ENCODE assay signal across 30 cellular contexts in genomic region chr10:269440-270074, GRCh38.
"Had no signal": no experiment of that assay in that cellular context is flagged by ENCODE, and none has a peak within 500 bp of the region (broad histone marks: within the 10 kb centered on the region; RNA-seq: fewer than 3 reads in every experiment).

No MANE protein-coding gene starts in this region.

- H3K4me3 Mint-ChIP-seq: dendritic cell treated with granulocyte-macrophage colony-stimulating factor and Interleukin-4, amounts not matched to agents 40 ng/mL and 50 ng/mL, for 4 days; immature natural killer cell; memory B cell; mesothelial cell of epicardium; naive thymus-derived CD4-positive, alpha-beta T cell; stimulated activated effector memory CD8-positive, alpha-beta T cell treated with anti-CD3 and anti-CD28 coated beads, Interleukin-12 subunit alpha, Interleukin-12 subunit beta, amount 100 ng/mL, for 72 hours had no signal

- FAIRE-seq: colon, endothelial cell of umbilical vein, keratinocyte had no signal

- H3K9me3 ChIP-seq: esophagus muscularis mucosa, gastroesophageal sphincter, heart right ventricle, right atrium auricular region, stomach, thyroid gland, vagina had no signal

- H3K9me3 Mint-ChIP-seq: dendritic cell treated with granulocyte-macrophage colony-stimulating factor and Interleukin-4, amounts not matched to agents 40 ng/mL and 50 ng/mL, for 4 days; immature natural killer cell; memory B cell; naive thymus-derived CD4-positive, alpha-beta T cell; stimulated activated effector memory CD8-positive, alpha-beta T cell treated with anti-CD3 and anti-CD28 coated beads, Interleukin-12 subunit alpha, Interleukin-12 subunit beta, amount 100 ng/mL, for 72 hours had no signal

- H3K9ac ChIP-seq: parathyroid adenoma had no signal

- H2AFZ ChIP-seq: parathyroid adenoma had no signal

- H3K4me1 Mint-ChIP-seq: immature natural killer cell, mesothelial cell of epicardium had no signal

- H3K27ac ChIP-seq: esophagus muscularis mucosa, foreskin keratinocyte, gastroesophageal sphincter, heart right ventricle, parathyroid adenoma, right atrium auricular region, stomach, thyroid gland, vagina had no signal

- H3K27ac Mint-ChIP-seq: dendritic cell treated with granulocyte-macrophage colony-stimulating factor and Interleukin-4, amounts not matched to agents 40 ng/mL and 50 ng/mL, for 4 days; immature natural killer cell; memory B cell; mesothelial cell of epicardium; naive thymus-derived CD4-positive, alpha-beta T cell; progenitor cell of endocrine pancreas; stimulated activated effector memory CD8-positive, alpha-beta T cell treated with anti-CD3 and anti-CD28 coated beads, Interleukin-12 subunit alpha, Interleukin-12 subunit beta, amount 100 ng/mL, for 72 hours had no signal

- H3K4me1 ChIP-seq: esophagus muscularis mucosa, foreskin keratinocyte, gastroesophageal sphincter, heart right ventricle, parathyroid adenoma, right atrium auricular region, stomach, thyroid gland, vagina had no signal

- H3K79me2 ChIP-seq: parathyroid adenoma had no signal

- H3K27me3 ChIP-seq: esophagus muscularis mucosa, gastroesophageal sphincter, heart right ventricle, right atrium auricular region, stomach, thyroid gland, vagina had no signal

- H3K27me3 Mint-ChIP-seq: memory B cell, progenitor cell of endocrine pancreas had no signal

- ATAC-seq: foreskin keratinocyte; gastroesophageal sphincter; heart right ventricle; left lobe of liver; naive thymus-derived CD4-positive, alpha-beta T cell; sciatic nerve; stimulated activated effector memory CD8-positive, alpha-beta T cell treated with anti-CD3 and anti-CD28 coated beads, Interleukin-12 subunit alpha, Interleukin-12 subunit beta, amount 100 ng/mL, for 72 hours had no signal

- H3K36me3 Mint-ChIP-seq: immature natural killer cell; memory B cell; mesothelial cell of epicardium; naive thymus-derived CD4-positive, alpha-beta T cell had no signal

- H3K36me3 ChIP-seq: heart right ventricle, right atrium auricular region, thyroid gland, vagina had no signal

- DNase-seq: effector CD8-positive, alpha-beta T cell; foreskin keratinocyte; heart right ventricle; hippocampal formation; immature natural killer cell; naive thymus-derived CD4-positive, alpha-beta T cell; stimulated activated CD4-positive, alpha-beta T cell treated with anti-CD3 and anti-CD28 coated beads, Interleukin-12 subunit alpha, Interleukin-12 subunit beta, amount 100 ng/mL, for 4 hours; stimulated activated CD4-positive, alpha-beta T cell treated with anti-CD3 and anti-CD28 coated beads, Interleukin-2, amount 100 ng/mL, for 24 hours; stimulated activated CD4-positive, alpha-beta T cell treated with anti-CD3 and anti-CD28 coated beads, Interleukin-4, amount 100 ng/mL, for 24 hours; stimulated activated naive CD4-positive, alpha-beta T cell treated with Interleukin-2 at 50 U/mL for 16 hours; stomach; thyroid gland; trophoblast cell had no signal

- H3K4me3 ChIP-seq: esophagus muscularis mucosa, gastroesophageal sphincter, heart right ventricle, lung, right atrium auricular region, smooth muscle cell, stomach, thyroid gland, vagina had no signal

- H3K4me2 ChIP-seq: smooth muscle cell had no signal
